Comparison of ENCODE assay signal across 7 cellular contexts in the genomic region with DNA sequence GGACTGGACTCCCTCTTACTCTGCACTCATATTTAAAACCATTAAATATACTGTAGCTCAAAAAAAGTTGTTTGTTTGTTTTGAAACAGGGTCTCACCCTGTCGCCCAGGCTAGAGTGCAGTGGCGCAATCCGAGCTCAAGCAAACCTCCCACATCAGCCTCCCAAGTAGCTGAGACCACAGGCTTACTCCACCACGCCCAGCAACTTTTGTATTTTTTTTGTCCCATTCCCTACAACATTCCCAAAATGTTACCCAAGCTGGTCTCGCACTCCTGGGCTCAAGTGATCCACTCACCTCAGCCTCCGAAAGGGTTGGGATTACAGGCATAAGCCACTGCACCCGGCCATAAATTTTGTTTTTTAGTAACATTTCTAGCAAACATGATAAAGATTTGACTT. TPM values are rescaled to one million over a fixed set of nuclear protein-coding genes. Genes with fewer than 3 reads are reported as not detected.
DNase-seq lines count a peak whose midpoint lies in the region; ATAC-seq and TF ChIP-seq lines count a peak whose summit lies in the region.
"Not testable (repeated sequence)": the region's sequence is repeated elsewhere in the genome, so short reads cannot be mapped to it uniquely, and the experiment has no call there.

No MANE protein-coding gene starts in this region.

- not testable (repeated sequence) for H3K4me3 Mint-ChIP-seq in CD14-positive monocyte; T-helper 2 cell treated with Interferon-gamma antibody and Interleukin-4, amounts not matched to agents 5 μg/mL and 100 μg/mL, for 36 hours; activated T-helper 17 cell treated with anti-CD3 and anti-CD28 coated beads, Interleukin-2, amount 50 U/mL, for 72 hours; MCF 10A (ENCODE audit: unreplicated experiment)
- peak overlapping the region in 6 of 10 donors; percentile 3 to 58 (median 31) for H3K4me3 Mint-ChIP-seq in naive thymus-derived CD4-positive, alpha-beta T cell

- peaks cover 59% of the 10 kb centered on the region for H3K4me1 Mint-ChIP-seq in CD14-positive monocyte
- peaks cover 38% of the 10 kb centered on the region for H3K4me1 Mint-ChIP-seq in T-helper 2 cell treated with Interferon-gamma antibody and Interleukin-4, amounts not matched to agents 5 μg/mL and 100 μg/mL, for 36 hours (ENCODE audit: low read depth)
- peaks cover 28% of the 10 kb centered on the region for H3K4me1 Mint-ChIP-seq in activated T-helper 17 cell treated with anti-CD3 and anti-CD28 coated beads, Interleukin-2, amount 50 U/mL, for 72 hours
- H3K4me1 Mint-ChIP-seq in MCF 10A (ENCODE audit: insufficient read depth, unreplicated experiment): peaks cover 12% of the 10 kb centered on the region
- H3K4me1 Mint-ChIP-seq in naive thymus-derived CD4-positive, alpha-beta T cell: peaks cover 38 to 75% (median 64%) of the 10 kb centered on the region in 7 donors

- 89 to 97% (median 92%) methylated on average over 7 of the region's 7 CpGs for WGBS in psoas muscle, 3 donors

- peak overlapping the region; percentile 81 for H3K4me2 ChIP-seq in DOHH2 (ENCODE audit: low read length)

- H3K9me3 ChIP-seq in DOHH2 (ENCODE audit: control insufficient read depth, insufficient read depth, low read length); naive thymus-derived CD4-positive, alpha-beta T cell (ENCODE audit: control insufficient read depth in 2 of 3, low read length in 3 of 3); psoas muscle: not testable (repeated sequence)

- POLR2A ChIA-PET in MCF 10A (lab: Yijun Ruan, JAX); naive thymus-derived CD4-positive, alpha-beta T cell (lab: Charles Lee): not testable (repeated sequence)

- peaks cover 70% of the 10 kb centered on the region for H3K4me1 ChIP-seq in DOHH2 (ENCODE audit: control insufficient read depth, low read length)
- not testable (repeated sequence) for H3K4me1 ChIP-seq in naive thymus-derived CD4-positive, alpha-beta T cell (ENCODE audit: control insufficient read depth in 2 of 2, insufficient read depth in 2 of 2, low read length in 2 of 2)
- H3K4me1 ChIP-seq in psoas muscle: peaks cover 58% of the 10 kb centered on the region

- not testable (repeated sequence) for H3K9me3 Mint-ChIP-seq in CD14-positive monocyte; T-helper 2 cell treated with Interferon-gamma antibody and Interleukin-4, amounts not matched to agents 5 μg/mL and 100 μg/mL, for 36 hours; activated T-helper 17 cell treated with anti-CD3 and anti-CD28 coated beads, Interleukin-2, amount 50 U/mL, for 72 hours; MCF 10A (ENCODE audit: unreplicated experiment); naive thymus-derived CD4-positive, alpha-beta T cell

- H3K36me3 ChIP-seq in DOHH2 (ENCODE audit: control insufficient read depth, low read length); naive thymus-derived CD4-positive, alpha-beta T cell (ENCODE audit: control insufficient read depth in 2 of 3, insufficient read depth in 3 of 3, low read length in 3 of 3); psoas muscle (ENCODE audit: insufficient read depth in 1 of 2, low read depth in 1 of 2): not testable (repeated sequence)

- H3K27ac Mint-ChIP-seq in CD14-positive monocyte (peak overlapping the region in 6 of 7 donors; percentile 5 to 84 (median 48)), MCF 10A (ENCODE audit: low read depth, unreplicated experiment) (peak overlapping the region; percentile 53)
- H3K27ac Mint-ChIP-seq in T-helper 2 cell treated with Interferon-gamma antibody and Interleukin-4, amounts not matched to agents 5 μg/mL and 100 μg/mL, for 36 hours: peak overlapping the region; percentile 52
- H3K27ac Mint-ChIP-seq in activated T-helper 17 cell treated with anti-CD3 and anti-CD28 coated beads, Interleukin-2, amount 50 U/mL, for 72 hours: peak overlapping the region; percentile 45
- H3K27ac Mint-ChIP-seq in naive thymus-derived CD4-positive, alpha-beta T cell: peak overlapping the region in 8 of 9 donors; percentile 35 to 77 (median 62)

- CTCF ChIA-PET in MCF 10A (lab: Yijun Ruan, JAX): interaction anchor here (0.6 to 0.7 kb wide), 2 partner anchors 59 to 67 kb away, joined by 3 to 4 read pairs; no protein-coding TSS in a partner anchor
- CTCF ChIA-PET in naive thymus-derived CD4-positive, alpha-beta T cell (lab: Charles Lee): not testable (repeated sequence)

- not testable (repeated sequence) for DNase-seq in CD14-positive monocyte (ENCODE audit: low spot score); T-helper 2 cell treated with Interferon-gamma antibody and Interleukin-4, amounts not matched to agents 5 μg/mL and 100 μg/mL, for 36 hours (ENCODE audit: low spot score); MCF 10A (ENCODE audit: unreplicated experiment); naive thymus-derived CD4-positive, alpha-beta T cell; psoas muscle

- H3K36me3 Mint-ChIP-seq in CD14-positive monocyte: not testable (repeated sequence)
- H3K36me3 Mint-ChIP-seq in T-helper 2 cell treated with Interferon-gamma antibody and Interleukin-4, amounts not matched to agents 5 μg/mL and 100 μg/mL, for 36 hours (ENCODE audit: low read depth): peaks cover 17% of the 10 kb centered on the region
- peaks cover 35% of the 10 kb centered on the region for H3K36me3 Mint-ChIP-seq in activated T-helper 17 cell treated with anti-CD3 and anti-CD28 coated beads, Interleukin-2, amount 50 U/mL, for 72 hours (ENCODE audit: low read depth)
- peaks cover 19% of the 10 kb centered on the region for H3K36me3 Mint-ChIP-seq in MCF 10A (ENCODE audit: insufficient read depth, unreplicated experiment)
- H3K36me3 Mint-ChIP-seq in naive thymus-derived CD4-positive, alpha-beta T cell: peaks cover 0 to 10% (median 7%) of the 10 kb centered on the region in 5 donors

- intact Hi-C loops in CD14-positive monocyte (cut with micrococcal nuclease); MCF 10A (cut with micrococcal nuclease); naive thymus-derived CD4-positive, alpha-beta T cell (cut with micrococcal nuclease); psoas muscle (cut with DNase I): not testable (repeated sequence)

- BruUV-seq in MCF 10A (replicated peaks; lab: Mats Ljungman, UMichigan): not testable (repeated sequence)

- ATAC-seq in activated T-helper 17 cell treated with anti-CD3 and anti-CD28 coated beads, Interleukin-2, amount 50 U/mL, for 72 hours (replicated peaks); naive thymus-derived CD4-positive, alpha-beta T cell; psoas muscle: not testable (repeated sequence)

- not testable (repeated sequence) for TF ChIP-seq CTCF in CD14-positive monocyte (IDR thresholded peaks at IDR 0.05); DOHH2 (IDR thresholded peaks at IDR 0.05; ENCODE audit: low read depth, low read length, poor library complexity, severe bottlenecking); MCF 10A (IDR thresholded peaks at IDR 0.05; ENCODE audit: unreplicated experiment); psoas muscle (IDR thresholded peaks at IDR 0.05)

- not testable (repeated sequence) for H3K27me3 ChIP-seq in DOHH2 (ENCODE audit: control insufficient read depth, low read length); naive thymus-derived CD4-positive, alpha-beta T cell (ENCODE audit: control insufficient read depth in 2 of 2, insufficient read depth in 2 of 2, low read length in 2 of 2); psoas muscle (ENCODE audit: insufficient read depth in 3 of 3, low read length in 2 of 3)

- H3K79me2 ChIP-seq in DOHH2 (ENCODE audit: control insufficient read depth, low read length): peaks cover 100% of the 10 kb centered on the region

- peak overlapping the region; percentile 15; the same call in 1 of the 2 replicates for H3K4me3 ChIP-seq in DOHH2 (ENCODE audit: low read length)
- H3K4me3 ChIP-seq in naive thymus-derived CD4-positive, alpha-beta T cell (ENCODE audit: low read length); psoas muscle: not testable (repeated sequence)

- not testable (repeated sequence) for H3K9me2 ChIP-seq in DOHH2 (replicated peaks; ENCODE audit: control insufficient read depth, low read length)

- not testable (repeated sequence) for H4K20me1 ChIP-seq in DOHH2 (ENCODE audit: control insufficient read depth, insufficient read depth, low read depth, low read length)

- H3F3A ChIP-seq in DOHH2 (ENCODE audit: control insufficient read depth, insufficient read depth): not testable (repeated sequence)

- peak overlapping the region; percentile 76 for H3K27ac ChIP-seq in DOHH2 (ENCODE audit: low read depth, low read length)
- not testable (repeated sequence) for H3K27ac ChIP-seq in naive thymus-derived CD4-positive, alpha-beta T cell (ENCODE audit: low read depth, low read length)
- peak overlapping the region; percentile 71 for H3K27ac ChIP-seq in psoas muscle

- H3K27me3 Mint-ChIP-seq in CD14-positive monocyte (ENCODE audit: low read depth in 3 of 3); T-helper 2 cell treated with Interferon-gamma antibody and Interleukin-4, amounts not matched to agents 5 μg/mL and 100 μg/mL, for 36 hours (ENCODE audit: low read depth); activated T-helper 17 cell treated with anti-CD3 and anti-CD28 coated beads, Interleukin-2, amount 50 U/mL, for 72 hours; MCF 10A (ENCODE audit: insufficient read depth, unreplicated experiment); naive thymus-derived CD4-positive, alpha-beta T cell: not testable (repeated sequence)

RNA-seq across cellular contexts. Expression of a gene that starts 23.4 kb away (rescaled TPM):
- polyA plus RNA-seq in CD14-positive monocyte (1 to 10 TPM; 2.4 to 7.1 TPM), psoas muscle (10 to 100 TPM; 12.1 to 42.6 (median 27.0) TPM)
- 100 to 1,000 TPM; 166 to 216 TPM for total RNA-seq in activated T-helper 17 cell treated with anti-CD3 and anti-CD28 coated beads, Interleukin-2, amount 50 U/mL, for 72 hours
- total RNA-seq in MCF 10A (2022) (104 and 110 TPM in 2 replicates), psoas muscle (100 to 1,000 TPM in 2 of 4 donors, 10 to 100 TPM in 2; 66.1 to 160 (median 107) TPM)
- 100 to 1,000 TPM; 154 to 181 (median 164) TPM for total RNA-seq in naive thymus-derived CD4-positive, alpha-beta T cell
- polyA plus RNA-seq in naive thymus-derived CD4-positive, alpha-beta T cell: 10 to 100 TPM; 16.0 to 16.7 TPM
